In the genomic region with DNA sequence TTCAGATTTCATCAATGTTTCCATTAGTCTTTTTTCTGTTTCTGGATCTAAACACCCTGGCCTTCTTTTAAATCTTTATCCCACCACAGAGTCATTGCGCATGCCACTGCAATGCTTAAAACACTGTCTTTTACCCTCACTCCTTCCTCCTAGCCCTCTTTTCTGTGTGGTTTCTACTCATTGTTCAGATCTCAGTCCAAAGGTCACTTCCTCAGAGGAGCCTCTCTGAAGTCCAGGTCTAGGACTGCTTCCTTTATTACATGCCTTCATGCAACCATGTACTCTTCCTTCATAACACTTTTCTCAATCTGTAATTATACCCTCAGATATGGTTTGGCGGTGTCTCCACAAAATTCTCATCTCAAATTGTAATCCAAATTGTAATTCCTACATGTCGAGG, we compare ENCODE assay signal across 17 cellular contexts.
A peak's percentile ranks its signal among the peaks of the same experiment; 100 is the strongest.
DNase-seq lines count a peak whose midpoint lies in the region; ATAC-seq lines count a peak whose summit lies in the region.
"Had no signal": no experiment of that assay in that cellular context is flagged by ENCODE, and none has a peak within 500 bp of the region (broad histone marks: within the 10 kb centered on the region; RNA-seq: fewer than 3 reads in every experiment).

No MANE protein-coding gene starts in this region.

- H2AK5ac ChIP-seq in neuronal stem cell (ENCODE audit: low read depth, low read length): no peak overlapping the region

- no peak overlapping the region for H3K18ac ChIP-seq in neuronal stem cell (ENCODE audit: low read length)

- H3K9me3 ChIP-seq in neuronal stem cell (replicated peaks in 1 of 2; ENCODE audit: control insufficient read depth in 2 of 2, insufficient read depth in 1 of 2, low read depth in 1 of 2, low read length in 2 of 2): peaks cover 0 to 2% of the 10 kb centered on the region in 2 donors
- H3K9me3 ChIP-seq: left ventricle myocardium inferior, ovary, SJCRH30, suprapubic skin had no signal

- H3K4me2 ChIP-seq in neuronal stem cell (ENCODE audit: insufficient read depth, low read length, poor library complexity, severe bottlenecking): no peak overlapping the region

- H3K23ac ChIP-seq in neuronal stem cell (ENCODE audit: low read depth, low read length, poor library complexity): no peak overlapping the region

- no peak overlapping the region for H4K91ac ChIP-seq in neuronal stem cell (ENCODE audit: low read depth, low read length, poor library complexity)

- H2AFZ ChIP-seq in neuronal stem cell (ENCODE audit: low read length): peak overlapping the region; percentile 13

- peaks cover 0 to 2% of the 10 kb centered on the region in 2 donors for H3K4me1 ChIP-seq in neuronal stem cell (ENCODE audit: control insufficient read depth in 2 of 2, insufficient read depth in 1 of 2, low read depth in 1 of 2, low read length in 2 of 2)
- H3K4me1 ChIP-seq: foreskin keratinocyte, suprapubic skin had no signal

- H3K27me3 ChIP-seq in neuronal stem cell (ENCODE audit: control insufficient read depth in 3 of 3, insufficient read depth in 3 of 3, low read depth in 1 of 3, low read length in 3 of 3): no peaks in the 10 kb centered on the region
- H3K27me3 ChIP-seq: foreskin keratinocyte, ovary, SJCRH30, suprapubic skin had no signal

- no peaks in the 10 kb centered on the region for H3K36me3 ChIP-seq in neuronal stem cell (replicated peaks in 1 of 2; ENCODE audit: control insufficient read depth in 2 of 2, insufficient read depth in 2 of 2, low read length in 2 of 2)
- H3K36me3 ChIP-seq: left ventricle myocardium inferior, ovary, SJCRH30, suprapubic skin had no signal

- no peak overlapping the region for H2BK15ac ChIP-seq in neuronal stem cell (ENCODE audit: low read length)

- no peak overlapping the region for H2BK5ac ChIP-seq in neuronal stem cell (ENCODE audit: low read length)

- ATAC-seq in GM18858 (IDR thresholded peaks at IDR 0.05; ENCODE audit: unreplicated experiment) (peak; percentile 59), HG02763 (IDR thresholded peaks at IDR 0.05; ENCODE audit: unreplicated experiment) (peak; percentile 78)
- ATAC-seq: foreskin keratinocyte had no signal

- no peak overlapping the region for H3K14ac ChIP-seq in neuronal stem cell (ENCODE audit: low read length)

- H3K9ac ChIP-seq in neuronal stem cell (ENCODE audit: low read depth, low read length, poor library complexity): no peak overlapping the region

- no CpG with 5 or more reads among the region's 3 CpGs for WGBS in neuronal stem cell (ENCODE audit: extremely low coverage in 2 of 2, insufficient read length in 2 of 2, insufficient replicate concordance in 1 of 2), 2 donors

- peak; percentile 75 for DNase-seq in MV-4-11 (lab: John Stamatoyannopoulos, UW)
- no peak for DNase-seq in neuronal stem cell (ENCODE audit: low spot score)
- DNase-seq in HK-2 (ENCODE audit: unreplicated experiment): no peak
- DNase-seq in activated naive CD4-positive, alpha-beta T cell treated with Interleukin-2 at 50 U/mL for 16 hours: no peak
- DNase-seq in NCI-H1417 treated with DMSO at 0.1 percent for 48 hours (lab: John Stamatoyannopoulos, UW): no peak
- DNase-seq: activated CD4-positive, alpha-beta T cell treated with anti-CD3 and anti-CD28 coated beads, Interleukin-2, amount 10 ng/mL, durations not matched to agents 7 days and 5 days; activated naive CD4-positive, alpha-beta T cell treated with anti-CD3 and anti-CD28 coated beads, Interleukin-2, amount 10 ng/mL, durations not matched to agents 7 days and 5 days; foreskin keratinocyte; H9; left ventricle myocardium inferior; NCI-H1436 treated with DMSO at 0.1 percent for 48 hours; ovary; SJCRH30; stimulated activated CD4-positive, alpha-beta T cell treated with anti-CD3 and anti-CD28 coated beads, Interleukin-4, amount 100 ng/mL, for 1 hour had no signal

- H3K4ac ChIP-seq in neuronal stem cell (ENCODE audit: low read length): no peak overlapping the region

- no peak overlapping the region for H2BK12ac ChIP-seq in neuronal stem cell (ENCODE audit: low read length)

- no peak overlapping the region for H3K27ac ChIP-seq in neuronal stem cell (replicated peaks; ENCODE audit: low read length)
- H3K27ac ChIP-seq: foreskin keratinocyte, ovary, SJCRH30, suprapubic skin had no signal

- no peak overlapping the region for H4K8ac ChIP-seq in neuronal stem cell (ENCODE audit: low read depth, low read length)

- no peak overlapping the region for H2BK120ac ChIP-seq in neuronal stem cell (ENCODE audit: low read depth, low read length)

- H3K4me3 ChIP-seq in neuronal stem cell (ENCODE audit: low read length in 2 of 2): no peak overlapping the region
- H3K4me3 ChIP-seq: left ventricle myocardium inferior, ovary, SJCRH30, suprapubic skin had no signal

- no peaks in the 10 kb centered on the region for H3K79me1 ChIP-seq in neuronal stem cell (ENCODE audit: low read depth, low read length)
